ENCODE assay signal across 8 cellular contexts in the genomic region with DNA sequence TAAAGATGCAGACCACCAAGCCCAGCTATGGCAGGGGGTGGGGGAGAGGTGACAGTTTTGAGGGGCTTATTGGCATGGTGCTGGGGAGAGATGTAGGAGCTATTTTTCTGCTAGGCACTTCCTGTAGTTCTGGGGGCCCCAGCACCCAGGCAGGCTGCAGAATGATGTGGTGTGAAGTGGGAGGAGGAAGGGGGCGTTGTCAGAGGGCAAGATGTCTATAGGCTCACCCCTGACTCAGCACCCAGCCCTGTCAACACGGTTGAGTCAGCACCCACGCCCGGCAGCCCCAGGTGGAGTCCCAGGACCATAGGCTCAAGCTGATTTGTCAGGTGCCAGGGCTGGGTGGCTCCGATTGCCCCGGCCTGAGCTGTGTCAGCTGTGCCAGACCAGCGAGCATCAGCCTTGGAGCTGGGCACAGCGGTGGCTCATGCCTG. TPM values are rescaled to one million over a fixed set of nuclear protein-coding genes. Genes with fewer than 3 reads are reported as not detected.
DNase-seq lines count a peak whose midpoint lies in the region; ATAC-seq and TF ChIP-seq lines count a peak whose summit lies in the region.

No MANE protein-coding gene starts in this region.

- 0 out of 2 replicates have a peak, but pooled peaks cover 3% of the 10 kb centered on the region for H3K36me3 ChIP-seq in WERI-Rb-1

- no peaks in the 10 kb centered on the region for H3K79me2 ChIP-seq in H9 (ENCODE audit: insufficient read depth, low read length)

- peaks cover 15% of the 10 kb centered on the region for H3K23me2 ChIP-seq in H9 (ENCODE audit: insufficient read length, low read depth, low read length, poor library complexity, severe bottlenecking)

- H2AFZ ChIP-seq in H9 (ENCODE audit: low read length), result no peak overlapping the region

- H3K27ac ChIP-seq in H9 (ENCODE audit: insufficient read length, low read depth, low read length) (no peak overlapping the region), WERI-Rb-1 (no peak overlapping the region)

- peaks cover 22% of the 10 kb centered on the region for H3K27me3 Mint-ChIP-seq in activated T-cell treated with anti-CD3 and anti-CD28 coated beads, Interleukin-2, amount 50 U/mL, for 24 hours
- peaks cover 66% of the 10 kb centered on the region for H3K27me3 Mint-ChIP-seq in H9 (ENCODE audit: low read depth)

- H3K4me3 Mint-ChIP-seq in activated T-cell treated with anti-CD3 and anti-CD28 coated beads, Interleukin-2, amount 50 U/mL, for 24 hours, result peak overlapping the region; percentile 33
- H3K4me3 Mint-ChIP-seq in H9, result no peak overlapping the region

- peak; percentile 43 for ATAC-seq in GM19035 (IDR thresholded peaks at IDR 0.05; ENCODE audit: unreplicated experiment)

- no peak overlapping the region for H3K23ac ChIP-seq in H9 (ENCODE audit: insufficient read length, low read depth, low read length)

- no peak overlapping the region for H3K4ac ChIP-seq in H9 (ENCODE audit: low read depth, low read length)

- H3K36me3 Mint-ChIP-seq in activated T-cell treated with anti-CD3 and anti-CD28 coated beads, Interleukin-2, amount 50 U/mL, for 24 hours (ENCODE audit: low read depth), result peaks cover 6% of the 10 kb centered on the region
- no peaks in the 10 kb centered on the region for H3K36me3 Mint-ChIP-seq in H9 (ENCODE audit: insufficient read depth in 1 of 3, low read depth in 3 of 3)

- no peak overlapping the region for H2BK5ac ChIP-seq in H9 (ENCODE audit: insufficient read length, low read length)

- H3K14ac ChIP-seq in H9 (ENCODE audit: insufficient read depth, low read length), result no peak overlapping the region; the same call in 1 of the 2 replicates

- peaks cover 68% of the 10 kb centered on the region for H3K4me1 Mint-ChIP-seq in activated T-cell treated with anti-CD3 and anti-CD28 coated beads, Interleukin-2, amount 50 U/mL, for 24 hours (ENCODE audit: low read depth)
- H3K4me1 Mint-ChIP-seq in H9, result peaks cover 7 to 10% of the 10 kb centered on the region in 2 experiments; a peak in 3 of 4 replicates

- H3K4me1 ChIP-seq in H9 (ENCODE audit: insufficient read depth, low read length), result no peaks in the 10 kb centered on the region

- H2AK5ac ChIP-seq in H9 (ENCODE audit: insufficient read length, low read length), result no peak overlapping the region

- WGBS in H9 (ENCODE audit: extremely low coverage, insufficient read length, low lambda C conversion rate), result no CpG with 5 or more reads among the region's 8 CpGs

- H4K8ac ChIP-seq in H9 (replicated peaks; ENCODE audit: insufficient read length, low read depth, low read length), result no peak overlapping the region

- peaks cover 28% of the 10 kb centered on the region for H3K27me3 ChIP-seq in H9 (ENCODE audit: insufficient read depth, low read length)
- no peaks in the 10 kb centered on the region for H3K27me3 ChIP-seq in WERI-Rb-1 (ENCODE audit: insufficient read depth, low read depth, severe bottlenecking)

- H3K56ac ChIP-seq in H9 (ENCODE audit: insufficient read length, low read depth, low read length), result no peak overlapping the region

- no peak overlapping the region for H2BK12ac ChIP-seq in H9 (ENCODE audit: insufficient read length, low read depth, low read length)

- no peak overlapping the region for H4K5ac ChIP-seq in H9 (ENCODE audit: insufficient read length, low read depth, low read length)

- no peak overlapping the region for H3K4me2 ChIP-seq in H9 (ENCODE audit: insufficient read depth, insufficient read length, low read length)

- H3K9me3 ChIP-seq in H9 (ENCODE audit: control insufficient read depth, low read depth, low read length) (no peaks in the 10 kb centered on the region), WERI-Rb-1 (ENCODE audit: severe bottlenecking) (no peaks in the 10 kb centered on the region)

- TF ChIP-seq CTCF in fibroblast of the aortic adventitia (IDR thresholded peaks at IDR 0.05; ENCODE audit: insufficient read depth, low read length) (no peak), H9 (conservative IDR thresholded peaks at IDR 0.05) (no peak), WERI-Rb-1 (IDR thresholded peaks at IDR 0.05; ENCODE audit: low read depth, low read length) (no peak)

- H4K20me1 ChIP-seq in H9 (ENCODE audit: control insufficient read depth, insufficient read depth, insufficient read length), result no peaks in the 10 kb centered on the region

- no peak overlapping the region for H3K4me3 ChIP-seq in fibroblast of the aortic adventitia (ENCODE audit: low read depth, low read length)
- no peak overlapping the region for H3K4me3 ChIP-seq in WERI-Rb-1 (ENCODE audit: low read depth, low read length)

- peak overlapping the region; percentile 63 for H3K27ac Mint-ChIP-seq in activated T-cell treated with anti-CD3 and anti-CD28 coated beads, Interleukin-2, amount 50 U/mL, for 24 hours
- H3K27ac Mint-ChIP-seq in H9, result no peak overlapping the region

- DNase-seq in NCI-H460 (ENCODE audit: extremely low read depth, low read depth), result peak; percentile 72
- DNase-seq in activated T-cell treated with anti-CD3 and anti-CD28 coated beads, Interleukin-2, amount 50 U/mL, for 24 hours, result peak; percentile 89
- peak; percentile 80 for DNase-seq in fibroblast of the aortic adventitia (ENCODE audit: low read depth)
- DNase-seq in stimulated activated CD4-positive, alpha-beta T cell treated with anti-CD3 and anti-CD28 coated beads, Interleukin-12 subunit alpha, Interleukin-12 subunit beta, amount 100 ng/mL, for 48 hours (ENCODE audit: low read depth in 2 of 3, low spot score in 1 of 3), result peak; percentile 85 to 89 (median 88)
- DNase-seq in H9, result no peak
- DNase-seq in iPS-NIHi7 (ENCODE audit: extremely low spot score), result no peak
- DNase-seq in WERI-Rb-1, result no peak

- no peaks in the 10 kb centered on the region for H3K9me3 Mint-ChIP-seq in activated T-cell treated with anti-CD3 and anti-CD28 coated beads, Interleukin-2, amount 50 U/mL, for 24 hours
- peaks cover 0 to 2% of the 10 kb centered on the region in 2 experiments; a peak in 3 of 5 replicates for H3K9me3 Mint-ChIP-seq in H9

- no peak overlapping the region for H3K9ac ChIP-seq in H9 (ENCODE audit: extremely low read depth, insufficient read length, low read length)

- H2BK120ac ChIP-seq in H9 (ENCODE audit: low read depth, low read length, poor library complexity, severe bottlenecking), result no peak overlapping the region

- no peak overlapping the region for H4K91ac ChIP-seq in H9 (ENCODE audit: insufficient read length, low read depth, low read length)

- no peaks in the 10 kb centered on the region for H3K79me1 ChIP-seq in H9 (ENCODE audit: insufficient read depth, low read depth, low read length, poor library complexity, severe bottlenecking)

- no peak overlapping the region for H3K18ac ChIP-seq in H9 (ENCODE audit: insufficient read length, low read depth, low read length)

- no peak overlapping the region for H2BK20ac ChIP-seq in H9 (ENCODE audit: low read depth, low read length, poor library complexity, severe bottlenecking)

- no peak overlapping the region for H3T11ph ChIP-seq in H9 (ENCODE audit: low read length)

- no peak overlapping the region for H2BK15ac ChIP-seq in H9 (ENCODE audit: low read depth, low read length)

RNA-seq across cellular contexts. Expression of gene KLF2, which starts 5.8 kb away (rescaled TPM):
- total RNA-seq in NCI-H460 (2014; rRNA removed; shearing (Covaris generic)), result 13.5 and 16.8 TPM in 2 replicates
- polyA plus RNA-seq in NCI-H460 (2014; cell fraction: nucleus; rRNA removed), result 8.2 and 11.3 TPM in 2 replicates
- total RNA-seq in fibroblast of the aortic adventitia (ENCODE audit: low replicate concordance) (2.2 and 5.7 TPM in 2 replicates), H9 (2021) (0.24 and 0.33 TPM in 2 replicates)

Comparison
In these comparisons a context has a peak if more than half of its experiments do, and no peak if none do; other contexts are left out.
1. DNase-seq: peak in NCI-H460 (single experiment), activated T-cell treated with anti-CD3 and anti-CD28 coated beads, Interleukin-2, amount 50 U/mL, for 24 hours (single experiment), fibroblast of the aortic adventitia (single experiment) and stimulated activated CD4-positive, alpha-beta T cell treated with anti-CD3 and anti-CD28 coated beads, Interleukin-12 subunit alpha, Interleukin-12 subunit beta, amount 100 ng/mL, for 48 hours (3 of 3); none in H9 (single experiment), iPS-NIHi7 (single experiment) and WERI-Rb-1 (single experiment).